Comparison of ENCODE assay signal across 8 cellular contexts in genomic region chr1:50422946-50423669, GRCh38. TPM values are rescaled to one million over a fixed set of nuclear protein-coding genes. Genes with fewer than 3 reads are reported as not detected.
DNase-seq lines count a peak whose midpoint lies in the region; ATAC-seq and TF ChIP-seq lines count a peak whose summit lies in the region.

Gene DMRTA2, minus strand, starts transcription at chr1:50423443. Its CDS starts 1,907 bp downstream, at chr1:50421536.

- intact Hi-C loops in A673 (cut with micrococcal nuclease; ENCODE audit: unreplicated experiment), result no loop called here

- no peaks in the 10 kb centered on the region for H3K36me3 ChIP-seq in A673 (ENCODE audit: insufficient read depth, low read length, poor library complexity, severe bottlenecking)
- H3K36me3 ChIP-seq in effector memory CD4-positive, alpha-beta T cell (ENCODE audit: control insufficient read depth, insufficient read depth, low read length), result no peaks in the 10 kb centered on the region

- peak within 1 kb of the TSS; percentile 83 to 97 (median 94) for H3K4me3 Mint-ChIP-seq in naive B cell

- peak within 1 kb of the TSS; percentile 42 for H3K4me3 ChIP-seq in A673 (ENCODE audit: low read depth, low read length, poor library complexity, severe bottlenecking)
- H3K4me3 ChIP-seq in effector memory CD4-positive, alpha-beta T cell (ENCODE audit: insufficient read depth, low read depth, low read length, poor library complexity, severe bottlenecking), result peak within 1 kb of the TSS; percentile 53

- POLR2A ChIA-PET in A673 (lab: Charles Lee; ENCODE audit: low non-redundant PET), result no interaction called here

- peaks cover 99% of the 10 kb centered on the region for H3K27me3 ChIP-seq in A673 (replicated peaks; ENCODE audit: insufficient read depth, low read depth, low read length, poor library complexity)
- H3K27me3 ChIP-seq in effector memory CD4-positive, alpha-beta T cell (replicated peaks; ENCODE audit: control insufficient read depth, insufficient read depth, low read length, poor library complexity, severe bottlenecking), result peaks cover 69% of the 10 kb centered on the region

- DNase-seq in A673 (ENCODE audit: low spot score), result peak; percentile 61
- DNase-seq in NCI-H748 (lab: John Stamatoyannopoulos, UW; ENCODE audit: unreplicated experiment), result peak; percentile 98
- DNase-seq in effector memory CD4-positive, alpha-beta T cell, result no peak
- no peak for DNase-seq in naive B cell
- DNase-seq in SIG-M5 treated with dmso at 0.1 percent for 504 hours (lab: John Stamatoyannopoulos, UW; ENCODE audit: unreplicated experiment), result no peak
- no peak for DNase-seq in NCI-H345 treated with DMSO at 0.1 percent for 48 hours (lab: John Stamatoyannopoulos, UW; ENCODE audit: unreplicated experiment)

- peaks cover 24 to 43% of the 10 kb centered on the region in 2 donors for H3K36me3 Mint-ChIP-seq in naive B cell

- peaks cover 0 to 36% (median 12%) of the 10 kb centered on the region in 7 donors for H3K9me3 Mint-ChIP-seq in naive B cell

- no TSS peak for BruUV-seq in A673 (replicated peaks; lab: Mats Ljungman, UMichigan)

- H3K27ac Mint-ChIP-seq in naive B cell, result peak within 1 kb of the TSS in 5 of 6 donors; percentile 6 to 96 (median 88)

- H3K27ac ChIP-seq in A673 (ENCODE audit: low read depth, low read length, poor library complexity, severe bottlenecking), result no peak within 1 kb of the TSS
- H3K27ac ChIP-seq in effector memory CD4-positive, alpha-beta T cell (ENCODE audit: insufficient read depth, low read length, poor library complexity, severe bottlenecking), result no peak within 1 kb of the TSS

- H3K4me1 Mint-ChIP-seq in naive B cell, result peaks cover 43 to 70% (median 57%) of the 10 kb centered on the region in 3 donors

- CTCF ChIA-PET in A673 (lab: Charles Lee), result no interaction called here

- peaks cover 13% of the 10 kb centered on the region for H3K4me1 ChIP-seq in A673 (ENCODE audit: insufficient read depth, low read length, poor library complexity, severe bottlenecking)
- H3K4me1 ChIP-seq in effector memory CD4-positive, alpha-beta T cell (ENCODE audit: control insufficient read depth, insufficient read depth, low read length, poor library complexity, severe bottlenecking), result peaks cover 40% of the 10 kb centered on the region

- peak; percentile 40 for ATAC-seq in GM19023 (IDR thresholded peaks at IDR 0.05; ENCODE audit: unreplicated experiment)
- no peak for ATAC-seq in naive B cell (ENCODE audit: low read depth in 2 of 2)
- ATAC-seq in GM18873 (IDR thresholded peaks at IDR 0.05; ENCODE audit: low FRiP score, unreplicated experiment), result no peak

- TF ChIP-seq CTCF in A673 (conservative IDR thresholded peaks at IDR 0.05; ENCODE audit: low read depth, low read length), result no peak

- no peaks in the 10 kb centered on the region for H3K9me3 ChIP-seq in A673 (ENCODE audit: low read depth, low read length, poor library complexity, severe bottlenecking)
- no peaks in the 10 kb centered on the region for H3K9me3 ChIP-seq in effector memory CD4-positive, alpha-beta T cell (ENCODE audit: control insufficient read depth, low read length)

- peaks cover 64 to 86% (median 78%) of the 10 kb centered on the region in 3 donors for H3K27me3 Mint-ChIP-seq in naive B cell

RNA-seq across cellular contexts. Expression of gene DMRTA2, which starts in this region (rescaled TPM):
- total RNA-seq in A673 (2021), result 0.28 and 0.37 TPM in 2 replicates
- not detected for polyA plus RNA-seq in naive B cell (ENCODE audit: low read depth in 6 of 6)

Comparison
In these comparisons a context has a peak if more than half of its experiments do, and no peak if none do; other contexts are left out.
1. Peak in DNase-seq and H3K4me3 ChIP-seq in A673; RNA of the gene not detected or under 1 TPM.